In the genomic region with DNA sequence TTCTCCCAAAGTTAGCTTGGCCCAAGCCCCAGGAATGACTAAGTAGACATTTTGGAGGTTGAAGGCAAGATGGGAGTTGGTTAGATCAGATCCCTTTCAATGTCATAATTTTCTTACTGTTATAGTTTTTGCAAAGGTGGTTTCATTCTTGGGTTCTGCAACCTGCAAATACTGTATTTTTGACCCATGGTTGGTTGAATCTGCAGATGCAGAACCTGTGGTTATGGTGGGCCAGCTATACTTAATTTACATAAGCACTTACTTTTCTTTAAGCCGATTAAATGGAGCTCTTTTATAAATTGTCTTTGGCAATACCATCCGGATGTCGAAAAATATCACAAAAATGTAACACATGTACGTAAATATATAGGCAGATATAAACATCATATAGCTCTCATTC, we compare ENCODE assay signal across 19 cellular contexts.
"Had no signal": no experiment of that assay in that cellular context is flagged by ENCODE, and none has a peak within 500 bp of the region (broad histone marks: within the 10 kb centered on the region; RNA-seq: fewer than 3 reads in every experiment).

No MANE protein-coding gene starts in this region.

- FAIRE-seq: urothelium cell line had no signal

- H3K4me2 ChIP-seq: hepatocyte, neural progenitor cell had no signal

- H3K27me3 Mint-ChIP-seq: natural killer cell treated with Interleukin-12 subunit alpha and Interleukin-12 subunit beta and Interleukin-15 and Interleukin-18, amount 100 ng/mL, for 72 hours; progenitor cell of endocrine pancreas; type B pancreatic cell had no signal

- H3K27ac Mint-ChIP-seq: mesothelial cell of epicardium; natural killer cell treated with Interleukin-12 subunit alpha and Interleukin-12 subunit beta and Interleukin-15 and Interleukin-18, amount 100 ng/mL, for 72 hours; neural progenitor cell; progenitor cell of endocrine pancreas; stimulated activated effector memory CD8-positive, alpha-beta T cell treated with anti-CD3 and anti-CD28 coated beads, Interleukin-12 subunit alpha, Interleukin-12 subunit beta, amount 100 ng/mL, for 72 hours; type B pancreatic cell had no signal

- ATAC-seq: left colon; natural killer cell treated with Interleukin-12 subunit alpha and Interleukin-12 subunit beta and Interleukin-15 and Interleukin-18, amount 100 ng/mL, for 72 hours; pancreas; right lobe of liver; stimulated activated effector memory CD8-positive, alpha-beta T cell treated with anti-CD3 and anti-CD28 coated beads, Interleukin-12 subunit alpha, Interleukin-12 subunit beta, amount 100 ng/mL, for 72 hours; stimulated activated naive CD8-positive, alpha-beta T cell treated with anti-CD3 and anti-CD28 coated beads, Interleukin-15, Interleukin-2, amounts not matched to agents 100 U/mL and 50 U/mL, for 24 hours had no signal

- H3K4me3 ChIP-seq: hepatocyte, neural progenitor cell, pancreas, right lobe of liver, suprapubic skin, thyroid gland had no signal

- H3K9me3 Mint-ChIP-seq: stimulated activated effector memory CD8-positive, alpha-beta T cell treated with anti-CD3 and anti-CD28 coated beads, Interleukin-12 subunit alpha, Interleukin-12 subunit beta, amount 100 ng/mL, for 72 hours had no signal

- H3K9ac ChIP-seq: neural progenitor cell had no signal

- H2AFZ ChIP-seq: hepatocyte, neural progenitor cell had no signal

- H3K9me3 ChIP-seq: pancreas, right lobe of liver, thyroid gland had no signal

- H3K36me3 ChIP-seq: neural progenitor cell, pancreas, right lobe of liver, suprapubic skin, thyroid gland had no signal

- H3K27ac ChIP-seq: hepatocyte, neural progenitor cell, pancreas, right lobe of liver, suprapubic skin, thyroid gland had no signal

- H3K27me3 ChIP-seq: hepatocyte, neural progenitor cell, pancreas, right lobe of liver, suprapubic skin, thyroid gland had no signal

- H3K4me1 ChIP-seq: right lobe of liver, suprapubic skin had no signal

- DNase-seq: effector memory CD4-positive, alpha-beta T cell; left colon; mammary epithelial cell; occipital lobe; pancreas; right lobe of liver; stimulated activated CD4-positive, alpha-beta T cell treated with anti-CD3 and anti-CD28 coated beads, Interleukin-4, amount 100 ng/mL, for 1 hour; stimulated activated CD8-positive, alpha-beta memory T cell treated with anti-CD3 and anti-CD28 coated beads, Interleukin-4, amount 100 ng/mL, for 48 hours; stimulated activated naive CD8-positive, alpha-beta T cell treated with anti-CD3 and anti-CD28 coated beads, Interleukin-15, Interleukin-2, amounts not matched to agents 100 U/mL and 50 U/mL, for 24 hours; thyroid gland had no signal

- H3K4me1 Mint-ChIP-seq: neural progenitor cell had no signal

- H3K4me3 Mint-ChIP-seq: mesothelial cell of epicardium; natural killer cell treated with Interleukin-12 subunit alpha and Interleukin-12 subunit beta and Interleukin-15 and Interleukin-18, amount 100 ng/mL, for 72 hours; neural progenitor cell; stimulated activated effector memory CD8-positive, alpha-beta T cell treated with anti-CD3 and anti-CD28 coated beads, Interleukin-12 subunit alpha, Interleukin-12 subunit beta, amount 100 ng/mL, for 72 hours; type B pancreatic cell had no signal
